ENCODE assay signal across 14 cellular contexts in genomic region chr19:29708553-29709439, GRCh38. TPM values are rescaled to one million over a fixed set of nuclear protein-coding genes. Genes with fewer than 3 reads are reported as not detected.
A peak's percentile ranks its signal among the peaks of the same experiment; 100 is the strongest.
DNase-seq lines count a peak whose midpoint lies in the region; ATAC-seq and TF ChIP-seq lines count a peak whose summit lies in the region.
"Had no signal": no experiment of that assay in that cellular context is flagged by ENCODE, and none has a peak within 500 bp of the region (broad histone marks: within the 10 kb centered on the region; RNA-seq: fewer than 3 reads in every experiment).

No MANE protein-coding gene starts in this region.

- H3K27ac Mint-ChIP-seq in CD8-positive, alpha-beta memory T cell = peak overlapping the region; percentile 7 to 89 (median 77)
- peak overlapping the region; percentile 6 for H3K27ac Mint-ChIP-seq in activated T-helper 2 cell treated with anti-CD3 and anti-CD28 coated beads, Interferon-gamma antibody, Interleukin-2, Interleukin-4, amounts not matched to agents 10 μg/mL and 5 μg/mL and 100 μg/mL, durations not matched to agents 14 hours and 24 hours and 36 hours
- peak overlapping the region; percentile 81 for H3K27ac Mint-ChIP-seq in progenitor cell of endocrine pancreas

- H3K4me1 ChIP-seq in CD8-positive, alpha-beta memory T cell (ENCODE audit: insufficient read depth, low read length) = peaks cover 49% of the 10 kb centered on the region
- H3K4me1 ChIP-seq in heart left ventricle = peaks cover 0 to 52% (median 25%) of the 10 kb centered on the region in 12 donors
- H3K4me1 ChIP-seq: foreskin keratinocyte had no signal

- H3K9me3 ChIP-seq in CD8-positive, alpha-beta memory T cell (ENCODE audit: low read length) = no peaks in the 10 kb centered on the region
- no peaks in the 10 kb centered on the region for H3K9me3 ChIP-seq in heart left ventricle

- CTCF ChIA-PET in CD8-positive, alpha-beta memory T cell (lab: Charles Lee) = interaction anchor here (0.7 to 9.3 kb wide), 5 partner anchors 8 to 100 kb away, joined by 3 to 175 read pairs (median 24); partner anchors contain the start of gene POP4

- H3K27ac ChIP-seq in CD8-positive, alpha-beta memory T cell (ENCODE audit: low read depth, low read length) = no peak overlapping the region
- peak overlapping the region; percentile 10 to 81 (median 57) for H3K27ac ChIP-seq in heart left ventricle
- H3K27ac ChIP-seq: foreskin keratinocyte had no signal

- peak overlapping the region in 1 of 7 donors; percentile 68 for H3K4me3 Mint-ChIP-seq in CD8-positive, alpha-beta memory T cell
- no peak overlapping the region for H3K4me3 Mint-ChIP-seq in activated T-helper 2 cell treated with anti-CD3 and anti-CD28 coated beads, Interferon-gamma antibody, Interleukin-2, Interleukin-4, amounts not matched to agents 10 μg/mL and 5 μg/mL and 100 μg/mL, durations not matched to agents 14 hours and 24 hours and 36 hours (ENCODE audit: low read depth)
- H3K4me3 Mint-ChIP-seq in progenitor cell of endocrine pancreas (ENCODE audit: low read depth) = no peak overlapping the region

- H3K36me3 Mint-ChIP-seq in CD8-positive, alpha-beta memory T cell = peaks cover 0 to 60% (median 6%) of the 10 kb centered on the region in 3 donors
- H3K36me3 Mint-ChIP-seq in activated T-helper 2 cell treated with anti-CD3 and anti-CD28 coated beads, Interferon-gamma antibody, Interleukin-2, Interleukin-4, amounts not matched to agents 10 μg/mL and 5 μg/mL and 100 μg/mL, durations not matched to agents 14 hours and 24 hours and 36 hours (ENCODE audit: low read depth) = peaks cover 81% of the 10 kb centered on the region
- H3K36me3 Mint-ChIP-seq in progenitor cell of endocrine pancreas (ENCODE audit: insufficient read depth) = peaks cover 6% of the 10 kb centered on the region

- intact Hi-C loops in activated T-helper 2 cell treated with anti-CD3 and anti-CD28 coated beads, Interferon-gamma antibody, Interleukin-2, Interleukin-4, amounts not matched to agents 10 μg/mL and 5 μg/mL and 100 μg/mL, durations not matched to agents 14 hours and 24 hours and 36 hours (cut with micrococcal nuclease) = no loop called here
- intact Hi-C loops in heart left ventricle (cut with DNase I) = no loop called here

- WGBS in heart left ventricle, 4 donors = 28 to 63% (median 41%) methylated on average over 15 to 18 of the region's 18 CpGs

- H3K9me3 Mint-ChIP-seq in CD8-positive, alpha-beta memory T cell = no peaks in the 10 kb centered on the region
- no peaks in the 10 kb centered on the region for H3K9me3 Mint-ChIP-seq in activated T-helper 2 cell treated with anti-CD3 and anti-CD28 coated beads, Interferon-gamma antibody, Interleukin-2, Interleukin-4, amounts not matched to agents 10 μg/mL and 5 μg/mL and 100 μg/mL, durations not matched to agents 14 hours and 24 hours and 36 hours
- H3K9me3 Mint-ChIP-seq in progenitor cell of endocrine pancreas (ENCODE audit: low read depth) = no peaks in the 10 kb centered on the region

- no peak for DNase-seq in CD8-positive, alpha-beta memory T cell
- DNase-seq in activated T-helper 2 cell treated with anti-CD3 and anti-CD28 coated beads, Interferon-gamma antibody, Interleukin-2, Interleukin-4, amounts not matched to agents 10 μg/mL and 5 μg/mL and 100 μg/mL, durations not matched to agents 14 hours and 24 hours and 36 hours (ENCODE audit: low spot score) = no peak
- DNase-seq in heart left ventricle (peak in 2 of 5 donors; percentile 61 to 62), progenitor cell of endocrine pancreas (ENCODE audit: low spot score, unreplicated experiment) (no peak), epidermal melanocyte (ENCODE audit: insufficient read length, low spot score) (no peak), GM03348 (ENCODE audit: low spot score) (no peak)
- no peak for DNase-seq in stimulated activated CD4-positive, alpha-beta T cell treated with anti-CD3 and anti-CD28 coated beads, Interleukin-12 subunit alpha, Interleukin-12 subunit beta, amount 100 ng/mL, for 4 hours
- DNase-seq: activated CD4-positive, CD25-positive, alpha-beta regulatory T cell treated with anti-CD3 and anti-CD28 coated beads, Interleukin-2, amount 50 U/mL, for 72 hours; COR-L47; foreskin keratinocyte; NCI-H510A; SHP77; stimulated activated naive CD8-positive, alpha-beta T cell treated with anti-CD3 and anti-CD28 coated beads, Interleukin-15, Interleukin-2, amounts not matched to agents 100 U/mL and 50 U/mL, for 24 hours had no signal

- TF ChIP-seq CTCF in heart left ventricle (IDR thresholded peaks at IDR 0.05) (no peak), progenitor cell of endocrine pancreas (IDR thresholded peaks at IDR 0.05; ENCODE audit: unreplicated experiment) (no peak)

- peaks cover 53 to 82% (median 68%) of the 10 kb centered on the region in 3 donors for H3K4me1 Mint-ChIP-seq in CD8-positive, alpha-beta memory T cell
- H3K4me1 Mint-ChIP-seq in activated T-helper 2 cell treated with anti-CD3 and anti-CD28 coated beads, Interferon-gamma antibody, Interleukin-2, Interleukin-4, amounts not matched to agents 10 μg/mL and 5 μg/mL and 100 μg/mL, durations not matched to agents 14 hours and 24 hours and 36 hours (ENCODE audit: low read depth) = peaks cover 58% of the 10 kb centered on the region
- H3K4me1 Mint-ChIP-seq in progenitor cell of endocrine pancreas (ENCODE audit: low read depth) = peaks cover 39% of the 10 kb centered on the region

- no peaks in the 10 kb centered on the region for H3K27me3 ChIP-seq in CD8-positive, alpha-beta memory T cell (ENCODE audit: insufficient read depth, low read length, poor library complexity, severe bottlenecking)
- H3K27me3 ChIP-seq in heart left ventricle = no peaks in the 10 kb centered on the region
- H3K27me3 ChIP-seq: foreskin keratinocyte had no signal

- no peak for TF ChIP-seq POLR2A in heart left ventricle (IDR thresholded peaks at IDR 0.05)

- POLR2A ChIA-PET in CD8-positive, alpha-beta memory T cell (lab: Charles Lee) = interaction anchor here (0.7 kb wide), 1 partner anchor 43 kb away, joined by 4 read pairs; no protein-coding TSS in a partner anchor

- H3K4me3 ChIP-seq in CD8-positive, alpha-beta memory T cell (ENCODE audit: low read length) = no peak overlapping the region
- peak overlapping the region in 4 of 12 donors; percentile 0 to 19 (median 11) for H3K4me3 ChIP-seq in heart left ventricle

- ATAC-seq in heart left ventricle (peak; percentile 72 to 79 (median 76)), HG02884 (IDR thresholded peaks at IDR 0.05; ENCODE audit: unreplicated experiment) (no peak)
- ATAC-seq: foreskin keratinocyte; stimulated activated naive CD8-positive, alpha-beta T cell treated with anti-CD3 and anti-CD28 coated beads, Interleukin-15, Interleukin-2, amounts not matched to agents 100 U/mL and 50 U/mL, for 24 hours had no signal

- H3K27me3 Mint-ChIP-seq in CD8-positive, alpha-beta memory T cell = no peaks in the 10 kb centered on the region
- no peaks in the 10 kb centered on the region for H3K27me3 Mint-ChIP-seq in activated T-helper 2 cell treated with anti-CD3 and anti-CD28 coated beads, Interferon-gamma antibody, Interleukin-2, Interleukin-4, amounts not matched to agents 10 μg/mL and 5 μg/mL and 100 μg/mL, durations not matched to agents 14 hours and 24 hours and 36 hours (ENCODE audit: low read depth)
- H3K27me3 Mint-ChIP-seq in progenitor cell of endocrine pancreas = no peaks in the 10 kb centered on the region

- H3K36me3 ChIP-seq in CD8-positive, alpha-beta memory T cell (ENCODE audit: insufficient read depth, low read length) = peaks cover 19% of the 10 kb centered on the region
- peaks cover 0 to 48% (median 34%) of the 10 kb centered on the region in 9 donors for H3K36me3 ChIP-seq in heart left ventricle

RNA-seq across cellular contexts. Expression of gene C19orf12, which starts 6.3 kb away (rescaled TPM):
- 10 to 100 TPM; 32.3 to 35.3 TPM for total RNA-seq in CD8-positive, alpha-beta memory T cell
- 33.0 TPM for polyA plus RNA-seq in CD8-positive, alpha-beta memory T cell
- 41.9 and 42.2 TPM in 2 replicates for total RNA-seq in activated T-helper 2 cell treated with anti-CD3 and anti-CD28 coated beads, Interferon-gamma antibody, Interleukin-2, Interleukin-4, amounts not matched to agents 10 μg/mL and 5 μg/mL and 100 μg/mL, durations not matched to agents 14 hours and 24 hours and 36 hours
- 10 to 100 TPM; 35.7 to 80.3 (median 49.2) TPM for total RNA-seq in heart left ventricle
- polyA plus RNA-seq in heart left ventricle = 10 to 100 TPM; 34.0 to 47.1 TPM
- 35.2 and 37.6 TPM in 2 replicates for total RNA-seq in progenitor cell of endocrine pancreas

RNA-seq across cellular contexts. Expression of gene PLEKHF1, which starts 43.5 kb away (rescaled TPM):
- 10 to 100 TPM; 21.3 to 23.0 TPM for total RNA-seq in CD8-positive, alpha-beta memory T cell
- polyA plus RNA-seq in CD8-positive, alpha-beta memory T cell = 57.7 TPM
- 28.0 and 30.3 TPM in 2 replicates for total RNA-seq in activated T-helper 2 cell treated with anti-CD3 and anti-CD28 coated beads, Interferon-gamma antibody, Interleukin-2, Interleukin-4, amounts not matched to agents 10 μg/mL and 5 μg/mL and 100 μg/mL, durations not matched to agents 14 hours and 24 hours and 36 hours
- total RNA-seq in heart left ventricle (10 to 100 TPM in 8 of 9 donors, 1 to 10 TPM in 1; 7.8 to 46.1 (median 17.5) TPM), progenitor cell of endocrine pancreas (7.9 and 9.6 TPM in 2 replicates)
- polyA plus RNA-seq in heart left ventricle = 10 to 100 TPM; 38.6 to 42.0 TPM

Comparison
In these comparisons a context has a peak if more than half of its experiments do, and no peak if none do; other contexts are left out.
1. H3K27ac Mint-ChIP-seq: peak in every context shown above with its lines; median percentile 81 in progenitor cell of endocrine pancreas; 77 in CD8-positive, alpha-beta memory T cell; 6 in activated T-helper 2 cell treated with anti-CD3 and anti-CD28 coated beads, Interferon-gamma antibody, Interleukin-2, Interleukin-4, amounts not matched to agents 10 μg/mL and 5 μg/mL and 100 μg/mL, durations not matched to agents 14 hours and 24 hours and 36 hours.